Comparison of ENCODE assay signal across 2 cellular contexts in genomic region chr17:31564291-31564690, GRCh38.
TF ChIP-seq lines count a peak whose summit lies in the region.

No MANE protein-coding gene starts in this region.

TF ChIP-seq in SK-N-SH, 30 proteins besides CTCF, POLR2A, EP300 and RAD21:
- TF ChIP-seq IRF3 (IDR thresholded peaks at IDR 0.05; ENCODE audit: low read depth, low read length) (no peak), PBX3 (IDR thresholded peaks at IDR 0.05) (no peak), USF2 (IDR thresholded peaks at IDR 0.05; ENCODE audit: borderline replicate concordance, low read depth, low read length) (no peak), NRF1 (IDR thresholded peaks at IDR 0.05; ENCODE audit: low read depth, low read length) (no peak), NFIC (IDR thresholded peaks at IDR 0.05; ENCODE audit: borderline replicate concordance) (no peak), TAF1 (IDR thresholded peaks at IDR 0.05; ENCODE audit: borderline replicate concordance, low read depth, low read length) (no peak), ELF1 (IDR thresholded peaks at IDR 0.05) (no peak), FOSL2 (IDR thresholded peaks at IDR 0.05; ENCODE audit: borderline replicate concordance, low read depth) (no peak)

TF ChIP-seq in SK-N-SH treated with all-trans-retinoic acid at 6 μM for 48 hours, 23 proteins besides CTCF, POLR2A, EP300 and RAD21 (continued from another document):
- TF ChIP-seq CSDC2 (CRISPR knock-in tag; IDR thresholded peaks at IDR 0.05) (no peak), TSHZ2 (CRISPR knock-in tag; IDR thresholded peaks at IDR 0.05) (no peak), TOX (CRISPR knock-in tag; IDR thresholded peaks at IDR 0.05; ENCODE audit: borderline replicate concordance) (no peak), ARNTL (CRISPR knock-in tag; IDR thresholded peaks at IDR 0.05; ENCODE audit: borderline replicate concordance, low read depth) (no peak), ZNF8 (CRISPR knock-in tag; IDR thresholded peaks at IDR 0.05) (no peak), ISL1 (CRISPR knock-in tag; IDR thresholded peaks at IDR 0.05) (no peak), POU6F1 (CRISPR knock-in tag; IDR thresholded peaks at IDR 0.05; ENCODE audit: borderline replicate concordance, low read depth) (no peak), TCF4 (CRISPR knock-in tag; IDR thresholded peaks at IDR 0.05; ENCODE audit: borderline replicate concordance) (no peak), SNAI2 (CRISPR knock-in tag; IDR thresholded peaks at IDR 0.05) (no peak), RARB (CRISPR knock-in tag; IDR thresholded peaks at IDR 0.05) (no peak), ZFP3 (CRISPR knock-in tag; IDR thresholded peaks at IDR 0.05) (no peak), ZNF70 (CRISPR knock-in tag; IDR thresholded peaks at IDR 0.05) (no peak), CSRNP3 (CRISPR knock-in tag; IDR thresholded peaks at IDR 0.05) (no peak), PATZ1 (CRISPR knock-in tag; IDR thresholded peaks at IDR 0.05; ENCODE audit: borderline replicate concordance) (no peak), ZNF565 (CRISPR knock-in tag; conservative IDR thresholded peaks at IDR 0.05; ENCODE audit: low read depth) (no peak), CREB5 (CRISPR knock-in tag; IDR thresholded peaks at IDR 0.05; ENCODE audit: low read depth) (no peak), BACH2 (CRISPR knock-in tag; IDR thresholded peaks at IDR 0.05; ENCODE audit: borderline replicate concordance) (no peak)
